13 cellular contexts compared by ENCODE assay signal in genomic region chr6:170082531-170083187, GRCh38.
DNase-seq lines count a peak whose midpoint lies in the region; ATAC-seq and TF ChIP-seq lines count a peak whose summit lies in the region.
"Had no signal": no experiment of that assay in that cellular context is flagged by ENCODE, and none has a peak within 500 bp of the region (broad histone marks: within the 10 kb centered on the region; RNA-seq: fewer than 3 reads in every experiment).

No MANE protein-coding gene starts in this region.

- H3K27ac ChIP-seq in Panc1 (ENCODE audit: low read length) (no peak overlapping the region), left ventricle myocardium inferior (replicated peaks) (no peak overlapping the region)
- H3K27ac ChIP-seq: gastrocnemius medialis, KMS-11 had no signal

- H3K27me3 ChIP-seq in Panc1 (ENCODE audit: control insufficient read depth, insufficient read depth, low read length) (no peaks in the 10 kb centered on the region), left ventricle myocardium inferior (ENCODE audit: low read depth) (peaks cover 16% of the 10 kb centered on the region)
- H3K27me3 ChIP-seq: gastrocnemius medialis had no signal

- TF ChIP-seq CTCF in Panc1 (IDR thresholded peaks at IDR 0.05) (no peak), left ventricle myocardium inferior (IDR thresholded peaks at IDR 0.05; ENCODE audit: borderline replicate concordance) (no peak)

- H3K4me3 ChIP-seq in Panc1 (ENCODE audit: low read depth in 2 of 2, low read length in 2 of 2), result no peak overlapping the region
- H3K4me3 ChIP-seq in left ventricle myocardium inferior, result no peak overlapping the region
- H3K4me3 ChIP-seq: gastrocnemius medialis, smooth muscle cell had no signal

- peak; percentile 39; the same call in 1 of the 2 replicates for ATAC-seq in Panc1
- no peak for ATAC-seq in HG03342 (IDR thresholded peaks at IDR 0.05; ENCODE audit: unreplicated experiment)
- ATAC-seq: gastrocnemius medialis had no signal

- H3K9me3 ChIP-seq in Panc1 (ENCODE audit: control insufficient read depth, insufficient read depth, low read depth, low read length), result no peaks in the 10 kb centered on the region
- no peaks in the 10 kb centered on the region for H3K9me3 ChIP-seq in left ventricle myocardium inferior (replicated peaks)
- H3K9me3 ChIP-seq: gastrocnemius medialis had no signal

- in situ Hi-C loops in Panc1 (cut with HindIII; ENCODE audit: low pct_unique_long_range_greater_than_20kb, low sequenced_read_pairs), result no loop called here

- CTCF ChIA-PET in Panc1 (lab: Charles Lee), result no interaction called here

- H3K36me3 ChIP-seq in Panc1 (ENCODE audit: control insufficient read depth, insufficient read depth, low read length), result no peaks in the 10 kb centered on the region
- H3K36me3 ChIP-seq in left ventricle myocardium inferior, result no peaks in the 10 kb centered on the region
- H3K36me3 ChIP-seq: gastrocnemius medialis had no signal

- peak; percentile 7 for DNase-seq in activated CD4-positive, alpha-beta T cell treated with anti-CD3 and anti-CD28 coated beads for 48 hours
- no peak for DNase-seq in activated CD4-positive, alpha-beta T cell treated with anti-CD3 and anti-CD28 coated beads for 1 hour
- DNase-seq in Panc1 (ENCODE audit: low read depth, low spot score) (no peak), left ventricle myocardium inferior (peak; percentile 4), HuH-7 (ENCODE audit: low spot score) (no peak), NCI-H2171 treated with DMSO at 0.1 percent for 48 hours (lab: John Stamatoyannopoulos, UW) (no peak)
- peak; percentile 23 for DNase-seq in stimulated activated CD8-positive, alpha-beta memory T cell treated with anti-CD3 and anti-CD28 coated beads, Interleukin-4, amount 100 ng/mL, for 48 hours
- DNase-seq: activated T-cell treated with anti-CD3 and anti-CD28 coated beads, Interleukin-2, amount 50 U/mL, for 1 hour; NCI-H2081 treated with DMSO at 0.1 percent for 48 hours had no signal

- intact Hi-C loops in Panc1 (cut with micrococcal nuclease; ENCODE audit: unreplicated experiment), result no loop called here
- intact Hi-C loops in left ventricle myocardium inferior (cut with micrococcal nuclease), result no loop called here

- POLR2A ChIA-PET in Panc1 (lab: Charles Lee), result no interaction called here

- BruUV-seq in Panc1 (replicated peaks; lab: Mats Ljungman, UMichigan), result no TSS peak

- H3K4me1 ChIP-seq in Panc1 (ENCODE audit: control insufficient read depth, insufficient read depth, low read length) (no peaks in the 10 kb centered on the region), left ventricle myocardium inferior (no peaks in the 10 kb centered on the region)

Comparison
In these comparisons a context has a peak if more than half of its experiments do, and no peak if none do; other contexts are left out.
1. DNase-seq: peak in activated CD4-positive, alpha-beta T cell treated with anti-CD3 and anti-CD28 coated beads for 48 hours (single experiment), left ventricle myocardium inferior (single experiment) and stimulated activated CD8-positive, alpha-beta memory T cell treated with anti-CD3 and anti-CD28 coated beads, Interleukin-4, amount 100 ng/mL, for 48 hours (single experiment); none in activated CD4-positive, alpha-beta T cell treated with anti-CD3 and anti-CD28 coated beads for 1 hour (single experiment), Panc1 (single experiment), HuH-7 (single experiment) and NCI-H2171 treated with DMSO at 0.1 percent for 48 hours (single experiment).